8 cellular contexts compared by ENCODE assay signal in genomic region chr19:55605637-55606470, GRCh38. TPM values are rescaled to one million over a fixed set of nuclear protein-coding genes. Genes with fewer than 3 reads are reported as not detected.
DNase-seq lines count a peak whose midpoint lies in the region; ATAC-seq, FAIRE-seq and TF ChIP-seq lines count a peak whose summit lies in the region.

Gene ZNF865, plus strand, starts transcription at chr19:55605647. Its CDS starts 7,972 bp downstream, at chr19:55613619.

- peaks cover 11 to 14% of the 10 kb centered on the region in 2 experiments for H3K36me3 ChIP-seq in keratinocyte (ENCODE audit: control insufficient read depth in 2 of 2, extremely low read depth in 1 of 2, insufficient read depth in 2 of 2, low read length in 2 of 2)

- peak within 1 kb of the TSS; percentile 95 for H3K4me2 ChIP-seq in keratinocyte (ENCODE audit: control insufficient read depth, extremely low read depth, insufficient read depth, low read depth, low read length)

- no peaks in the 10 kb centered on the region for H4K20me1 ChIP-seq in keratinocyte (ENCODE audit: control insufficient read depth, extremely low read depth, insufficient read depth, low read length)

- H3K9me3 Mint-ChIP-seq in WTC11 = no peaks in the 10 kb centered on the region
- no peaks in the 10 kb centered on the region for H3K9me3 Mint-ChIP-seq in central memory CD8-positive, alpha-beta T cell

- peaks cover 21% of the 10 kb centered on the region for H3K4me1 ChIP-seq in keratinocyte (ENCODE audit: control insufficient read depth, extremely low read depth, insufficient read depth, low read length)

- H3K27me3 ChIP-seq in keratinocyte (ENCODE audit: control insufficient read depth, extremely low read depth, insufficient read depth, low read length) = no peaks in the 10 kb centered on the region

- POLR2A ChIA-PET in GM10248 (lab: Yijun Ruan, JAX) = interaction anchor here (0.6 to 2.1 kb wide), 3 partner anchors 9 to 607 kb away, joined by 3 to 7 read pairs (median 5); no protein-coding TSS in a partner anchor
- POLR2A ChIA-PET in WTC11 (lab: Charles Lee) = interaction anchor here (0.7 to 1.9 kb wide), 9 partner anchors 13 to 121 kb away, joined by 3 to 10 read pairs (median 5); partner anchors contain the start of genes NAT14 and ZNF784

- peak; percentile 83 for TF ChIP-seq CTCF in GM10248 (IDR thresholded peaks at IDR 0.05; ENCODE audit: control extremely low read depth, extremely low read depth, low read depth, missing control alignments)
- 0 out of 2 replicates have a peak, but pooled peaks have one; percentile 14 for TF ChIP-seq CTCF in WTC11 (IDR thresholded peaks at IDR 0.05)
- TF ChIP-seq CTCF in keratinocyte (optimal IDR thresholded peaks at IDR 0.05 in 1 of 3, IDR thresholded peaks at IDR 0.05 in 1 of 3, conservative IDR thresholded peaks at IDR 0.05 in 1 of 3; ENCODE audit: extremely low read depth in 1 of 3, insufficient read depth in 2 of 3, low read length in 3 of 3) = peak; percentile 88 to 91 (median 91)

- H3K9ac ChIP-seq in keratinocyte (ENCODE audit: control insufficient read depth, extremely low read depth, insufficient read depth, low read length) = peak within 1 kb of the TSS; percentile 84

- ATAC-seq in HG02943 (IDR thresholded peaks at IDR 0.05; ENCODE audit: low read depth, unreplicated experiment) (peak; percentile 1), WTC11 (peak; percentile 43)
- ATAC-seq in central memory CD8-positive, alpha-beta T cell (replicated peaks; ENCODE audit: extremely low read depth, poor library complexity, severe bottlenecking) = peak; percentile 50

- peak; percentile 77 for DNase-seq in GM10248 (ENCODE audit: extremely low spot score)
- DNase-seq in NCI-H2196 (lab: John Stamatoyannopoulos, UW; ENCODE audit: unreplicated experiment) = peak; percentile 78
- DNase-seq in WTC11 (ENCODE audit: low spot score) = peak; percentile 81
- DNase-seq in central memory CD8-positive, alpha-beta T cell (ENCODE audit: low spot score in 2 of 2) = peak; percentile 44 to 47
- no peak for DNase-seq in keratinocyte (ENCODE audit: low read depth, low spot score)
- peak; percentile 62 for DNase-seq in stimulated activated CD4-positive, alpha-beta T cell treated with anti-CD3 and anti-CD28 coated beads, Interleukin-12 subunit alpha, Interleukin-12 subunit beta, amount 100 ng/mL, for 4 hours
- no peak for DNase-seq in middle frontal gyrus (ENCODE audit: extremely low spot score, low spot score)

- H3K4me3 ChIP-seq in keratinocyte (ENCODE audit: control insufficient read depth in 2 of 3, extremely low read depth in 1 of 3, insufficient read depth in 2 of 3, low read depth in 1 of 3, low read length in 3 of 3) = peak within 1 kb of the TSS; percentile 61 to 73 (median 72)

- H3K9me1 ChIP-seq in keratinocyte (ENCODE audit: control insufficient read depth, extremely low read depth, insufficient read depth, low read length) = no peaks in the 10 kb centered on the region

- H3K79me2 ChIP-seq in keratinocyte (ENCODE audit: control insufficient read depth, insufficient read depth, low read length) = peaks cover 44% of the 10 kb centered on the region

- H3K27ac ChIP-seq in keratinocyte (ENCODE audit: control insufficient read depth, insufficient read depth, low read length) = peak within 1 kb of the TSS; percentile 67

- H3K9me3 ChIP-seq in keratinocyte (ENCODE audit: control insufficient read depth, low read depth, low read length) = no peaks in the 10 kb centered on the region

- FAIRE-seq in keratinocyte (lab: Jason Lieb, UNC) = peak; percentile 86

- peaks cover 27% of the 10 kb centered on the region for H3K4me1 Mint-ChIP-seq in WTC11
- peaks cover 58% of the 10 kb centered on the region for H3K4me1 Mint-ChIP-seq in central memory CD8-positive, alpha-beta T cell

- peak within 1 kb of the TSS; percentile 63 for H2AFZ ChIP-seq in keratinocyte (ENCODE audit: control insufficient read depth, low read length)

- no peaks in the 10 kb centered on the region for H3K27me3 Mint-ChIP-seq in WTC11 (ENCODE audit: low read depth)
- H3K27me3 Mint-ChIP-seq in central memory CD8-positive, alpha-beta T cell = no peaks in the 10 kb centered on the region

- peaks cover 22% of the 10 kb centered on the region for H3K36me3 Mint-ChIP-seq in WTC11
- H3K36me3 Mint-ChIP-seq in central memory CD8-positive, alpha-beta T cell (ENCODE audit: insufficient read depth) = peaks cover 11% of the 10 kb centered on the region

- peak within 1 kb of the TSS; percentile 98 for H3K4me3 Mint-ChIP-seq in WTC11
- H3K4me3 Mint-ChIP-seq in central memory CD8-positive, alpha-beta T cell = peak within 1 kb of the TSS; percentile 89

- dilution Hi-C loops in keratinocyte (cut with MboI; ENCODE audit: extremely low pct_ligation_motif_present, low sequenced_read_pairs) = no loop called here

- CTCF ChIA-PET in GM10248 (lab: Yijun Ruan, JAX) (interaction anchor here (0.6 to 2.7 kb wide), 25 partner anchors 10 to 465 kb away, joined by 3 to 30 read pairs (median 5); partner anchors contain the start of genes U2AF2 and ZNF784), WTC11 (lab: Charles Lee) (interaction anchor here (0.5 to 4.4 kb wide), 44 partner anchors 7 to 516 kb away, joined by 3 to 55 read pairs (median 4); partner anchors contain the start of genes CCDC106, ISOC2, U2AF2 and ZNF579)

- peak within 1 kb of the TSS; percentile 99 for H3K27ac Mint-ChIP-seq in WTC11
- H3K27ac Mint-ChIP-seq in central memory CD8-positive, alpha-beta T cell (ENCODE audit: low read depth) = peak within 1 kb of the TSS; percentile 95

TF ChIP-seq in WTC11, 78 proteins besides CTCF, POLR2A, EP300 and RAD21 (continues in another document):
- no peak for TF ChIP-seq E2F1 (CRISPR knock-in tag; IDR thresholded peaks at IDR 0.05)
- TF ChIP-seq EMX1 (CRISPR knock-in tag; IDR thresholded peaks at IDR 0.05) = no peak
- TF ChIP-seq ZNF425 (CRISPR knock-in tag; conservative IDR thresholded peaks at IDR 0.05) = no peak
- TF ChIP-seq ZNF396 (CRISPR knock-in tag; IDR thresholded peaks at IDR 0.05; ENCODE audit: borderline replicate concordance) = no peak
- no peak for TF ChIP-seq ZNF416 (CRISPR knock-in tag; IDR thresholded peaks at IDR 0.05)
- TF ChIP-seq ZNF232 (CRISPR knock-in tag; IDR thresholded peaks at IDR 0.05) = no peak
- no peak for TF ChIP-seq PRRX2 (CRISPR knock-in tag; IDR thresholded peaks at IDR 0.05)
- no peak for TF ChIP-seq OVOL2 (CRISPR knock-in tag; IDR thresholded peaks at IDR 0.05; ENCODE audit: borderline replicate concordance)
- TF ChIP-seq, protein P1, sequence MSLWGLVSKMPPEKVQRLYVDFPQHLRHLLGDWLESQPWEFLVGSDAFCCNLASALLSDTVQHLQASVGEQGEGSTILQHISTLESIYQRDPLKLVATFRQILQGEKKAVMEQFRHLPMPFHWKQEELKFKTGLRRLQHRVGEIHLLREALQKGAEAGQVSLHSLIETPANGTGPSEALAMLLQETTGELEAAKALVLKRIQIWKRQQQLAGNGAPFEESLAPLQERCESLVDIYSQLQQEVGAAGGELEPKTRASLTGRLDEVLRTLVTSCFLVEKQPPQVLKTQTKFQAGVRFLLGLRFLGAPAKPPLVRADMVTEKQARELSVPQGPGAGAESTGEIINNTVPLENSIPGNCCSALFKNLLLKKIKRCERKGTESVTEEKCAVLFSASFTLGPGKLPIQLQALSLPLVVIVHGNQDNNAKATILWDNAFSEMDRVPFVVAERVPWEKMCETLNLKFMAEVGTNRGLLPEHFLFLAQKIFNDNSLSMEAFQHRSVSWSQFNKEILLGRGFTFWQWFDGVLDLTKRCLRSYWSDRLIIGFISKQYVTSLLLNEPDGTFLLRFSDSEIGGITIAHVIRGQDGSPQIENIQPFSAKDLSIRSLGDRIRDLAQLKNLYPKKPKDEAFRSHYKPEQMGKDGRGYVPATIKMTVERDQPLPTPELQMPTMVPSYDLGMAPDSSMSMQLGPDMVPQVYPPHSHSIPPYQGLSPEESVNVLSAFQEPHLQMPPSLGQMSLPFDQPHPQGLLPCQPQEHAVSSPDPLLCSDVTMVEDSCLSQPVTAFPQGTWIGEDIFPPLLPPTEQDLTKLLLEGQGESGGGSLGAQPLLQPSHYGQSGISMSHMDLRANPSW (CRISPR knock-in tag; conservative IDR thresholded peaks at IDR 0.05; ENCODE audit: low read depth) = no peak

RNA-seq across cellular contexts. Expression of gene ZNF865, which starts in this region (rescaled TPM):
- 18.5 to 21.7 TPM (median 19.0 TPM) in 3 replicates for total RNA-seq in WTC11 (2021)
- 1.1 to 2.1 TPM (median 1.7 TPM) in 3 replicates for polyA plus RNA-seq in keratinocyte
- polyA plus RNA-seq in keratinocyte (2011; ENCODE audit: low read depth) = 1.00 TPM
- polyA plus RNA-seq in keratinocyte (2011; cell fraction: cytosol; rRNA removed) = 0.68 and 2.3 TPM in 2 replicates
- 3.3 and 6.6 TPM in 2 replicates for polyA plus RNA-seq in keratinocyte (2011; cell fraction: nucleus; rRNA removed)
- 2.8 and 5.3 TPM in 2 replicates for polyA plus RNA-seq in keratinocyte (2012; ENCODE audit: low replicate concordance)
- polyA minus RNA-seq in keratinocyte = 0.29 to 3.3 TPM (median 0.49 TPM) in 3 replicates
- 7.1 TPM for polyA minus RNA-seq in keratinocyte (2011; cell fraction: cytosol; rRNA and poly(A)+ RNA removed)
- 3.7 and 4.0 TPM in 2 replicates for polyA minus RNA-seq in keratinocyte (2011; cell fraction: nucleus; rRNA and poly(A)+ RNA removed)

Comparison
In these comparisons a context has a peak if more than half of its experiments do, and no peak if none do; other contexts are left out.
1. DNase-seq: peak in GM10248 (single experiment), NCI-H2196 (single experiment), WTC11 (single experiment), central memory CD8-positive, alpha-beta T cell (2 of 2) and stimulated activated CD4-positive, alpha-beta T cell treated with anti-CD3 and anti-CD28 coated beads, Interleukin-12 subunit alpha, Interleukin-12 subunit beta, amount 100 ng/mL, for 4 hours (single experiment); none in keratinocyte (single experiment) and middle frontal gyrus (single experiment).
2. CTCF ChIP-seq: peak in every context shown above with its lines; median percentile 91 in keratinocyte; 83 in GM10248; 14 in WTC11.
3. Peak in every context shown above with its lines, with median percentiles within 50 percentile points of each other: ATAC-seq.